Comparison of ENCODE assay signal across 20 cellular contexts in the genomic region with DNA sequence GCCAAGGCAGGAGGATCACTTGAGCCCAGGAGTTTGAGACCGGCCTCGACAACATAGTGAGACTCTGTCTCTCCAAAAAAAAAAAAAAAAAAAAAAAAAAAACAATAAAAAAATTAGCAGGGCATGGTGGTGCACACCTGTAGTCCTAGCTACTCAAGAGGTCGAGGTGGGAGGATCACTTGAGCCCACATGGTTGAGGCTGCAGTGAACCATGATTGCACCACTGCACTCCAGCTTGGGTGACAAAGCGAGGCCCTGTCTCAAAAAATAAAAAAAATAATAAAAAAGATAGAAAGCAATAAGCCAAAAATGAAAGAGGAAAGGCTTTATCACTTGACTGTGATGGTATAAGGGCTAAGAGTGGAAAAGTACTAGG. TPM values are rescaled to one million over a fixed set of nuclear protein-coding genes. Genes with fewer than 3 reads are reported as not detected.
DNase-seq lines count a peak whose midpoint lies in the region; TF ChIP-seq lines count a peak whose summit lies in the region.
"Had no signal": no experiment of that assay in that cellular context is flagged by ENCODE, and none has a peak within 500 bp of the region (broad histone marks: within the 10 kb centered on the region; RNA-seq: fewer than 3 reads in every experiment).

No MANE protein-coding gene starts in this region.

- TF ChIP-seq EP300 in stomach (IDR thresholded peaks at IDR 0.05): no peak

- intact Hi-C loops in adrenal gland (cut with DNase I): no loop called here
- intact Hi-C loops in stomach (cut with DNase I; ENCODE audit: low total_unique reads): no loop called here

- H3K27ac ChIP-seq in C4-2B (peak overlapping the region; percentile 75), adrenal gland (peak overlapping the region; percentile 66 to 89 (median 79)), liver (ENCODE audit: low read depth in 1 of 2, low read length in 2 of 2) (peak overlapping the region; percentile 73 to 80), stomach (peak overlapping the region; percentile 61 to 84 (median 67)), endodermal cell (ENCODE audit: low read depth, low read length) (no peak overlapping the region)
- H3K27ac ChIP-seq: KMS-11, PC-9, SJSA1 had no signal

- no peak for TF ChIP-seq POLR2A in adrenal gland (IDR thresholded peaks at IDR 0.05)
- TF ChIP-seq POLR2A in stomach (IDR thresholded peaks at IDR 0.05): no peak

- no peak overlapping the region for H3K4me3 ChIP-seq in adrenal gland
- H3K4me3 ChIP-seq in liver (ENCODE audit: low read depth in 1 of 3, low read length in 3 of 3): no peak overlapping the region
- no peak overlapping the region for H3K4me3 ChIP-seq in stomach
- no peak overlapping the region for H3K4me3 ChIP-seq in endodermal cell (ENCODE audit: low read length)
- H3K4me3 ChIP-seq: PC-9, SJSA1 had no signal

- no peak overlapping the region for H3K4me3 Mint-ChIP-seq in endodermal cell
- H3K4me3 Mint-ChIP-seq: CD8-positive, alpha-beta T cell; IgD-negative memory B cell had no signal

- WGBS in adrenal gland, 4 donors: 57 to 74% (median 65%) methylated on average over 4 of the region's 4 CpGs
- 92% methylated on average over 4 of the region's 4 CpGs for WGBS in liver
- 91 to 96% (median 95%) methylated on average over 4 of the region's 4 CpGs for WGBS in stomach, 5 donors
- WGBS in endodermal cell (ENCODE audit: insufficient coverage in 1 of 2, insufficient read length in 1 of 2), 2 experiments: 83 to 88% methylated on average over 1 to 3 of the region's 4 CpGs

- no peaks in the 10 kb centered on the region for H3K27me3 ChIP-seq in adrenal gland
- H3K27me3 ChIP-seq in liver (ENCODE audit: control insufficient read depth in 4 of 4, insufficient read depth in 4 of 4, low read length in 3 of 4): no peaks in the 10 kb centered on the region
- H3K27me3 ChIP-seq in stomach: no peaks in the 10 kb centered on the region
- no peaks in the 10 kb centered on the region for H3K27me3 ChIP-seq in endodermal cell (ENCODE audit: control insufficient read depth, insufficient read depth, low read length, poor library complexity, severe bottlenecking)
- H3K27me3 ChIP-seq: SJSA1 had no signal

- H3K36me3 ChIP-seq in adrenal gland (replicated peaks in 1 of 2): no peaks in the 10 kb centered on the region
- H3K36me3 ChIP-seq in liver (ENCODE audit: control insufficient read depth in 4 of 4, insufficient read depth in 3 of 4, low read depth in 1 of 4, low read length in 3 of 4): no peaks in the 10 kb centered on the region
- H3K36me3 ChIP-seq in stomach: peaks cover 0 to 5% (median 0%) of the 10 kb centered on the region in 4 donors
- H3K36me3 ChIP-seq in endodermal cell (ENCODE audit: control insufficient read depth, insufficient read depth, low read length): no peaks in the 10 kb centered on the region
- H3K36me3 ChIP-seq: SJSA1 had no signal

- H3K4me1 ChIP-seq in adrenal gland (replicated peaks in 1 of 2) (peaks cover 14 to 20% of the 10 kb centered on the region in 2 donors), liver (ENCODE audit: control insufficient read depth in 4 of 4, insufficient read depth in 4 of 4, low read length in 3 of 4) (peaks cover 16 to 35% (median 27%) of the 10 kb centered on the region in 4 donors), stomach (peaks cover under 1 to 37% (median 16%) of the 10 kb centered on the region in 4 donors), endodermal cell (ENCODE audit: control insufficient read depth, insufficient read depth, low read length) (no peaks in the 10 kb centered on the region)
- H3K4me1 ChIP-seq: SJSA1 had no signal

- TF ChIP-seq RAD21 in liver (IDR thresholded peaks at IDR 0.05): no peak

- H3K4me1 Mint-ChIP-seq in endodermal cell: peaks cover 7% of the 10 kb centered on the region

- H3K9me3 ChIP-seq in adrenal gland (replicated peaks in 1 of 3) (no peaks in the 10 kb centered on the region), liver (ENCODE audit: control insufficient read depth in 4 of 4, low read length in 3 of 4) (no peaks in the 10 kb centered on the region), stomach (no peaks in the 10 kb centered on the region), endodermal cell (ENCODE audit: control insufficient read depth, low read length) (peaks cover 4% of the 10 kb centered on the region)
- H3K9me3 ChIP-seq: Caco-2, SJSA1 had no signal

- H3K27ac Mint-ChIP-seq in endodermal cell: no peak overlapping the region
- H3K27ac Mint-ChIP-seq: CD8-positive, alpha-beta T cell; IgD-negative memory B cell had no signal

- H3K9me3 Mint-ChIP-seq in endodermal cell: peaks cover 5% of the 10 kb centered on the region
- H3K9me3 Mint-ChIP-seq: CD8-positive, alpha-beta T cell; IgD-negative memory B cell had no signal

- TF ChIP-seq CTCF in C4-2B (conservative IDR thresholded peaks at IDR 0.05) (no peak), adrenal gland (IDR thresholded peaks at IDR 0.05) (no peak), liver (IDR thresholded peaks at IDR 0.05; ENCODE audit: low read depth, low read length, missing input control) (no peak), stomach (IDR thresholded peaks at IDR 0.05) (no peak), endodermal cell (conservative IDR thresholded peaks at IDR 0.05) (no peak)

- H3K9ac ChIP-seq in liver (ENCODE audit: low read depth in 1 of 2, low read length in 2 of 2) (no peak overlapping the region), endodermal cell (ENCODE audit: extremely low read depth, low read length, poor library complexity, severe bottlenecking) (no peak overlapping the region)
- H3K9ac ChIP-seq: KMS-11 had no signal

- DNase-seq in adrenal gland (peak in 3 of 7 donors; percentile 46 to 60 (median 59)), stomach (no peak), endodermal cell (no peak), activated gamma-delta T cell treated with Interleukin-2 at 50 U/mL for 16 hours (no peak), DMS 273 (lab: John Stamatoyannopoulos, UW; ENCODE audit: unreplicated experiment) (no peak)
- no peak for DNase-seq in activated T-cell treated with anti-CD3 and anti-CD28 coated beads, Interleukin-2, amount 50 U/mL, for 1 hour
- DNase-seq: Caco-2; CD8-positive, alpha-beta T cell; DMS 273 treated with DMSO at 0.1 percent for 48 hours; GF-D8; MM.1S; NCI-H1417; NCI-H1694; NCI-H526 treated with DMSO at 0.1 percent for 48 hours; PC-9 had no signal

- no peaks in the 10 kb centered on the region for H3K27me3 Mint-ChIP-seq in endodermal cell (ENCODE audit: insufficient read depth)
- H3K27me3 Mint-ChIP-seq: IgD-negative memory B cell had no signal

- no peaks in the 10 kb centered on the region for H3K36me3 Mint-ChIP-seq in endodermal cell (ENCODE audit: low read depth)
- H3K36me3 Mint-ChIP-seq: CD8-positive, alpha-beta T cell had no signal

TF ChIP-seq in liver, 16 proteins besides CTCF, POLR2A, EP300 and RAD21 (continues in another document):
- TF ChIP-seq, protein P1, sequence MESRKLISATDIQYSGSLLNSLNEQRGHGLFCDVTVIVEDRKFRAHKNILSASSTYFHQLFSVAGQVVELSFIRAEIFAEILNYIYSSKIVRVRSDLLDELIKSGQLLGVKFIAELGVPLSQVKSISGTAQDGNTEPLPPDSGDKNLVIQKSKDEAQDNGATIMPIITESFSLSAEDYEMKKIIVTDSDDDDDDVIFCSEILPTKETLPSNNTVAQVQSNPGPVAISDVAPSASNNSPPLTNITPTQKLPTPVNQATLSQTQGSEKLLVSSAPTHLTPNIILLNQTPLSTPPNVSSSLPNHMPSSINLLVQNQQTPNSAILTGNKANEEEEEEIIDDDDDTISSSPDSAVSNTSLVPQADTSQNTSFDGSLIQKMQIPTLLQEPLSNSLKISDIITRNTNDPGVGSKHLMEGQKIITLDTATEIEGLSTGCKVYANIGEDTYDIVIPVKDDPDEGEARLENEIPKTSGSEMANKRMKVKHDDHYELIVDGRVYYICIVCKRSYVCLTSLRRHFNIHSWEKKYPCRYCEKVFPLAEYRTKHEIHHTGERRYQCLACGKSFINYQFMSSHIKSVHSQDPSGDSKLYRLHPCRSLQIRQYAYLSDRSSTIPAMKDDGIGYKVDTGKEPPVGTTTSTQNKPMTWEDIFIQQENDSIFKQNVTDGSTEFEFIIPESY (IDR thresholded peaks at IDR 0.05): no peak
- TF ChIP-seq TAF1 (conservative IDR thresholded peaks at IDR 0.05) (no peak), GABPA (IDR thresholded peaks at IDR 0.05 in 1 of 2, conservative IDR thresholded peaks at IDR 0.05 in 1 of 2) (no peak), HNF4G (IDR thresholded peaks at IDR 0.05) (no peak), FOXA2 (IDR thresholded peaks at IDR 0.05) (no peak), NR2F2 (IDR thresholded peaks at IDR 0.05) (no peak), YY1 (IDR thresholded peaks at IDR 0.05) (no peak), SP1 (IDR thresholded peaks at IDR 0.05) (no peak), HNF4A (conservative IDR thresholded peaks at IDR 0.05) (no peak), RXRA (IDR thresholded peaks at IDR 0.05) (no peak)
- TF ChIP-seq, protein P2, sequence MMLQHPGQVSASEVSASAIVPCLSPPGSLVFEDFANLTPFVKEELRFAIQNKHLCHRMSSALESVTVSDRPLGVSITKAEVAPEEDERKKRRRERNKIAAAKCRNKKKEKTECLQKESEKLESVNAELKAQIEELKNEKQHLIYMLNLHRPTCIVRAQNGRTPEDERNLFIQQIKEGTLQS (IDR thresholded peaks at IDR 0.05): no peak

RNA-seq across cellular contexts. Expression of a gene that starts 10.2 kb away (rescaled TPM):
- 1,000 to 10,000 TPM; 1,179 to 3,690 (median 2,679) TPM for total RNA-seq in adrenal gland
- polyA plus RNA-seq in adrenal gland: 1,000 to 10,000 TPM; 1,847 to 2,719 (median 2,102) TPM
- total RNA-seq in liver: 100 to 1,000 TPM; 478 to 546 TPM
- 1,000 to 10,000 TPM in 1 of 2 donors, 100 to 1,000 TPM in 1; 724 to 1,937 TPM for polyA plus RNA-seq in liver
- total RNA-seq in stomach: 100 to 1,000 TPM; 105 to 274 (median 165) TPM
- 100 to 1,000 TPM; 221 to 303 (median 223) TPM for polyA plus RNA-seq in stomach
- total RNA-seq in endodermal cell: 100 to 1,000 TPM; 153 to 158 TPM
- 232 TPM for polyA plus RNA-seq in endodermal cell (2013, experiment 1 of 2)
- polyA plus RNA-seq in endodermal cell (2013, experiment 2 of 2): 201 TPM

RNA-seq across cellular contexts. Expression of a gene that starts 21.9 kb away (rescaled TPM):
- 10 to 100 TPM; 33.1 to 87.6 (median 68.1) TPM for total RNA-seq in adrenal gland
- polyA plus RNA-seq in adrenal gland: 10 to 100 TPM; 28.6 to 46.3 (median 31.8) TPM
- 10 to 100 TPM in 1 of 2 donors, 1 to 10 TPM in 1; 9.8 to 16.4 TPM for total RNA-seq in liver
- 10 to 100 TPM; 11.2 to 12.2 TPM for polyA plus RNA-seq in liver
- 100 to 1,000 TPM in 2 of 5 donors, 10 to 100 TPM in 2, 1 to 10 TPM in 1; 9.3 to 300 (median 35.5) TPM for total RNA-seq in stomach
- polyA plus RNA-seq in stomach: 10 to 100 TPM in 2 of 3 donors, 1 to 10 TPM in 1; 8.3 to 16.8 (median 13.0) TPM
- 10 to 100 TPM; 35.4 to 43.8 TPM for total RNA-seq in endodermal cell
- polyA plus RNA-seq in endodermal cell (2013, experiment 1 of 2): 19.1 TPM
- polyA plus RNA-seq in endodermal cell (2013, experiment 2 of 2): 18.8 TPM
